Comparison of ENCODE assay signal across 2 cellular contexts in the genomic region with DNA sequence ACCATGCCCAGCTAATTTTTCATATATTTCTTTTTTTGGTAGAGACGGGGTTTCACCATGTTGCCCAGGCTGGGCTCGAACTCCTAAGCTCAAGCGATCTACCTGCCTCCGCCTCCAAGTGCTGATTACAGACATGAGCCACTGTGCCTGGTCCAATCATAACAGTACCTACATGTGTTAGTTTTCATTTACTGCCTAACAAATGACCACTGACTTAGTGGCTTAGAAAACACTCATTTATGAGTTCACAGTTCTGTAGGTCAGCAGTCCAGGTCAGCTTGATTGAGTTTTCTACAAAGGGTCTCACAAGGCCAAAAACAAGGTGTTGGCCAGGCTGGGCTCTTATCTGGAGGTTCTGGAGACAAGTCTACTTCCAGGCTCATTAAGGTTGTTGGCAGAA.
TF ChIP-seq lines count a peak whose summit lies in the region.

No MANE protein-coding gene starts in this region.

TF ChIP-seq in HepG2, 621 proteins besides CTCF, POLR2A, EP300 and RAD21 (continued from another document):
- TF ChIP-seq ZNF639 (CRISPR knock-in tag; conservative IDR thresholded peaks at IDR 0.05), result no peak

TF ChIP-seq in HEK293, 187 proteins besides CTCF, POLR2A, EP300 and RAD21 (continued from another document):
- TF ChIP-seq, protein P1, sequence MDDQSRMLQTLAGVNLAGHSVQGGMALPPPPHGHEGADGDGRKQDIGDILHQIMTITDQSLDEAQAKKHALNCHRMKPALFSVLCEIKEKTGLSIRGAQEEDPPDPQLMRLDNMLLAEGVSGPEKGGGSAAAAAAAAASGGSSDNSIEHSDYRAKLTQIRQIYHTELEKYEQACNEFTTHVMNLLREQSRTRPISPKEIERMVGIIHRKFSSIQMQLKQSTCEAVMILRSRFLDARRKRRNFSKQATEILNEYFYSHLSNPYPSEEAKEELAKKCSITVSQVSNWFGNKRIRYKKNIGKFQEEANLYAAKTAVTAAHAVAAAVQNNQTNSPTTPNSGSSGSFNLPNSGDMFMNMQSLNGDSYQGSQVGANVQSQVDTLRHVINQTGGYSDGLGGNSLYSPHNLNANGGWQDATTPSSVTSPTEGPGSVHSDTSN (CRISPR knock-in tag; IDR thresholded peaks at IDR 0.05), result no peak
- TF ChIP-seq SETDB1 (IDR thresholded peaks at IDR 0.05; ENCODE audit: insufficient read length, low read length), result peak; percentile 86
- no peak for TF ChIP-seq ZNF654 (tag by site-specific recombination; IDR thresholded peaks at IDR 0.05; ENCODE audit: low read depth)
- TF ChIP-seq YY2 (tag by site-specific recombination; IDR thresholded peaks at IDR 0.05), result no peak
- TF ChIP-seq, protein P2, sequence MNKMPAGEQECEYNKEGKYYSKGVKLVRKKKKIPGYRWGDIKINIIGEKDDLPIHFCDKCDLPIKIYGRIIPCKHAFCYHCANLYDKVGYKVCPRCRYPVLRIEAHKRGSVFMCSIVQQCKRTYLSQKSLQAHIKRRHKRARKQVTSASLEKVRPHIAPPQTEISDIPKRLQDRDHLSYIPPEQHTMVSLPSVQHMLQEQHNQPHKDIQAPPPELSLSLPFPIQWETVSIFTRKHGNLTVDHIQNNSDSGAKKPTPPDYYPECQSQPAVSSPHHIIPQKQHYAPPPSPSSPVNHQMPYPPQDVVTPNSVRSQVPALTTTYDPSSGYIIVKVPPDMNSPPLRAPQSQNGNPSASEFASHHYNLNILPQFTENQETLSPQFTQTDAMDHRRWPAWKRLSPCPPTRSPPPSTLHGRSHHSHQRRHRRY (tag by site-specific recombination; IDR thresholded peaks at IDR 0.05), result no peak
- TF ChIP-seq ZNF596 (tag by site-specific recombination; IDR thresholded peaks at IDR 0.05), result no peak
TF ChIP-seq in HEK293: peak in this region for 1.
